8 cellular contexts compared by ENCODE assay signal in the genomic region with DNA sequence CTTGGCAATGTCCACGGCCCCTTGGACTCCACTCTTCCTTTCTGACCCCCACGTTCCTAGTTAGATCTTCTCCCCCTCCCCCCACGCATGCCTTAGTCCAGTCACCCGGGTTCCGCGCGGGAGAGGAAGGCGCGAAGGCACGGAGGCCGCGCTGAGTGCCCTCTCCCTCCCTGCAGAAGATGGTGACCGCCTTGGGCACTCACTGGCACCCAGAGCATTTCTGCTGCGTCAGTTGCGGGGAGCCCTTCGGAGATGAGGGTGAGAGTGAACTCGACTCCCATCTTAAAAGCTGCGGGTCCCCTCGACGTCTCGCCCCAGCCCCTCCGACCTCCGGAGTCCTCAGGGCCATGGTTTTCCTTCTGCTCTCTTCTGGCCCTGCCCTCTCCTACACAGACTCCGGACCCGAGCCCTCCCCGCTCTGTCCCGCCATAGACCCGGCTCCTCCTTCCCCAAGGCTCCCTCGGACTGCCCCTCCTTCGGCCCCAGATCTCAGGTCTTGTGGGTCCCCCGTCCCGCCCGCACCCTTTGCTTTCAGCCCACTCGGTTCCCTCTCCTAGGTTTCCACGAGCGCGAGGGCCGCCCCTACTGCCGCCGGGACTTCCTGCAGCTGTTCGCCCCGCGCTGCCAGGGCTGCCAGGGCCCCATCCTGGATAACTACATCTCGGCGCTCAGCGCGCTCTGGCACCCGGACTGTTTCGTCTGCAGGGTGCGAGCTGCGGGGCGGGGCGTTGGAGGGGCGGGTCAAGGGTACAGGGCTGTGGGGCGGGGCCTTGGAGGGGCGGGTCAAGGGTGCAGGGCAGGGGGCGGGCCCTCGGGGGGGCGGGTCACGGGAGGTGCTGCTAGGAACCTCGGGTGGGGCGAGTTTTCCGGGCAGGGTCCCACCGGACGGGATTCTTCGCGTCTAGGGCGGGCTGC. TPM values are rescaled to one million over a fixed set of nuclear protein-coding genes. Genes with fewer than 3 reads are reported as not detected.
DNase-seq lines count a peak whose midpoint lies in the region; ATAC-seq and FAIRE-seq lines count a peak whose summit lies in the region.

No MANE protein-coding gene starts in this region.

- H3K27ac Mint-ChIP-seq in CD4-positive, alpha-beta memory T cell = peak overlapping the region; percentile 59 to 86 (median 79)

- no peak for FAIRE-seq in urothelium cell line (lab: Jason Lieb, UNC)

- ATAC-seq in GM21737 (IDR thresholded peaks at IDR 0.05; ENCODE audit: unreplicated experiment) = peak; percentile 56

- H3K27me3 Mint-ChIP-seq in CD4-positive, alpha-beta memory T cell = peaks cover 0 to 13% of the 10 kb centered on the region in 2 donors

- peak overlapping the region; percentile 59 to 61 for H3K4me3 ChIP-seq in CD4-positive, alpha-beta memory T cell (ENCODE audit: low read length in 2 of 2)
- H3K4me3 ChIP-seq in iPS-18a (ENCODE audit: low read length) = peak overlapping the region; percentile 29

- intact Hi-C loops in CD4-positive, alpha-beta memory T cell (cut with micrococcal nuclease) = loop anchor here (1.0 kb wide), 3 partner anchors 11 to 32 kb away; a partner anchor contains a TSS

- peaks cover 24% of the 10 kb centered on the region for H3K4me1 ChIP-seq in CD4-positive, alpha-beta memory T cell (ENCODE audit: insufficient read depth, low read length)
- peaks cover under 1% of the 10 kb centered on the region for H3K4me1 ChIP-seq in iPS-18a (ENCODE audit: control insufficient read depth, low read depth, low read length)

- POLR2A ChIA-PET in CD4-positive, alpha-beta memory T cell (lab: Charles Lee; ENCODE audit: partially characterized antibody) = interaction anchor here (0.7 to 5.6 kb wide), 13 partner anchors 8 to 397 kb away, joined by 3 to 75 read pairs (median 4); a partner anchor contains a TSS

- peaks cover 0 to 2% (median 0%) of the 10 kb centered on the region in 8 donors for H3K9me3 Mint-ChIP-seq in CD4-positive, alpha-beta memory T cell

- no peak overlapping the region for H3K9ac ChIP-seq in iPS-18a (ENCODE audit: low read length)

- H3K9me3 ChIP-seq in CD4-positive, alpha-beta memory T cell (ENCODE audit: control insufficient read depth in 1 of 2, low read length in 2 of 2) = no peaks in the 10 kb centered on the region
- no peaks in the 10 kb centered on the region for H3K9me3 ChIP-seq in iPS-18a (ENCODE audit: control insufficient read depth, low read depth, low read length)

- DNase-seq in CD4-positive, alpha-beta memory T cell = peak; percentile 70 to 87 (median 78)
- DNase-seq in NOMO-1 treated with dmso at 0.1 percent for 144 hours (lab: John Stamatoyannopoulos, UW; ENCODE audit: unreplicated experiment) = peak; percentile 62
- peak; percentile 80 for DNase-seq in activated T-helper 9 cell treated with anti-CD3 and anti-CD28 coated beads, Interleukin-2, amount 50 U/mL, for 16 hours (ENCODE audit: low read depth)
- peak; percentile 80 to 92 (median 84) for DNase-seq in stimulated activated CD4-positive, alpha-beta T cell treated with anti-CD3 and anti-CD28 coated beads, Interleukin-1b, Interleukin-23, amount 100 ng/mL, for 24 hours (ENCODE audit: low read depth in 4 of 4, low spot score in 1 of 4)
- no peak for DNase-seq in AG20443 (ENCODE audit: low spot score)
- no peak for DNase-seq in urothelium cell line (ENCODE audit: low spot score)

- H3K36me3 ChIP-seq in CD4-positive, alpha-beta memory T cell (ENCODE audit: insufficient read depth, low read length) = no peaks in the 10 kb centered on the region
- H3K36me3 ChIP-seq in iPS-18a (ENCODE audit: control insufficient read depth, low read depth, low read length) = no peaks in the 10 kb centered on the region

- H3K27me3 ChIP-seq in CD4-positive, alpha-beta memory T cell (ENCODE audit: insufficient read depth, low read length) = no peaks in the 10 kb centered on the region
- peaks cover 27% of the 10 kb centered on the region for H3K27me3 ChIP-seq in iPS-18a (ENCODE audit: control insufficient read depth, insufficient read depth, low read length)

- H3K36me3 Mint-ChIP-seq in CD4-positive, alpha-beta memory T cell = no peaks in the 10 kb centered on the region

- H3K4me3 Mint-ChIP-seq in CD4-positive, alpha-beta memory T cell = peak overlapping the region; percentile 82 to 93 (median 85)

- peak overlapping the region; percentile 26 for H3K27ac ChIP-seq in CD4-positive, alpha-beta memory T cell (ENCODE audit: low read depth, low read length)
- H3K27ac ChIP-seq in iPS-18a (ENCODE audit: low read length) = no peak overlapping the region

- CTCF ChIA-PET in CD4-positive, alpha-beta memory T cell (lab: Charles Lee; ENCODE audit: partially characterized antibody) = interaction anchor here (5.1 kb wide), 1 partner anchor 15 kb away, joined by 38 read pairs; no protein-coding TSS in a partner anchor

- peaks cover 7 to 35% (median 21%) of the 10 kb centered on the region in 4 donors for H3K4me1 Mint-ChIP-seq in CD4-positive, alpha-beta memory T cell

RNA-seq across cellular contexts. Expression of a gene that starts 4.6 kb away (rescaled TPM):
- total RNA-seq in CD4-positive, alpha-beta memory T cell = under 1 TPM; 0.42 to 0.49 TPM
- under 1 TPM in 1 of 2 donors, not detected in 1; 0.57 TPM for polyA plus RNA-seq in CD4-positive, alpha-beta memory T cell

RNA-seq across cellular contexts. Expression of a gene that starts 6.4 kb away (rescaled TPM):
- total RNA-seq in CD4-positive, alpha-beta memory T cell = 1 to 10 TPM; 2.8 to 4.5 TPM
- polyA plus RNA-seq in CD4-positive, alpha-beta memory T cell = 1 to 10 TPM in 1 of 2 donors, under 1 TPM in 1; 0.12 to 2.8 TPM

RNA-seq across cellular contexts. Expression of a gene that starts 17.3 kb away (rescaled TPM):
- total RNA-seq in CD4-positive, alpha-beta memory T cell = 1 to 10 TPM; 6.5 to 7.0 TPM
- 1 to 10 TPM; 4.3 to 6.1 TPM for polyA plus RNA-seq in CD4-positive, alpha-beta memory T cell

RNA-seq across cellular contexts. Expression of a gene that starts 31.6 kb away (rescaled TPM):
- 100 to 1,000 TPM; 101 to 110 TPM for total RNA-seq in CD4-positive, alpha-beta memory T cell
- 10 to 100 TPM; 16.3 to 21.9 TPM for polyA plus RNA-seq in CD4-positive, alpha-beta memory T cell

RNA-seq across cellular contexts. Expression of a gene that starts 34.0 kb away (rescaled TPM):
- total RNA-seq in CD4-positive, alpha-beta memory T cell = under 1 TPM; 0.19 to 0.23 TPM
- polyA plus RNA-seq in CD4-positive, alpha-beta memory T cell = not detected

Comparison
In these comparisons a context has a peak if more than half of its experiments do, and no peak if none do; other contexts are left out.
1. DNase-seq: peak in CD4-positive, alpha-beta memory T cell (5 of 5), NOMO-1 treated with dmso at 0.1 percent for 144 hours (single experiment), activated T-helper 9 cell treated with anti-CD3 and anti-CD28 coated beads, Interleukin-2, amount 50 U/mL, for 16 hours (single experiment) and stimulated activated CD4-positive, alpha-beta T cell treated with anti-CD3 and anti-CD28 coated beads, Interleukin-1b, Interleukin-23, amount 100 ng/mL, for 24 hours (4 of 4); none in AG20443 (single experiment) and urothelium cell line (single experiment).